In genomic region chr6:31179896-31180295, GRCh38 we compare ENCODE assay signal across 1 cellular context.
TF ChIP-seq lines count a peak whose summit lies in the region.

No MANE protein-coding gene starts in this region.

TF ChIP-seq in endothelial cell of umbilical vein, 7 proteins besides CTCF, POLR2A, EP300 and RAD21:
- no peak for TF ChIP-seq POLR2AphosphoS5 (IDR thresholded peaks at IDR 0.05; ENCODE audit: insufficient read depth, low read depth, low read length)
- no peak for TF ChIP-seq FOS (IDR thresholded peaks at IDR 0.05; ENCODE audit: borderline replicate concordance, insufficient read depth, low read length)
- TF ChIP-seq MYC (IDR thresholded peaks at IDR 0.05; ENCODE audit: low read depth, low read length), result no peak
- TF ChIP-seq GATA2 (IDR thresholded peaks at IDR 0.05; ENCODE audit: insufficient read depth, insufficient read length, low read depth, low read length), result no peak
- no peak for TF ChIP-seq EZH2 (IDR thresholded peaks at IDR 0.05; ENCODE audit: borderline replicate concordance, low read depth, low read length, severe bottlenecking)
- TF ChIP-seq JUN (IDR thresholded peaks at IDR 0.05; ENCODE audit: borderline replicate concordance, insufficient read depth, insufficient read length, low read depth), result no peak
- no peak for TF ChIP-seq MAX (IDR thresholded peaks at IDR 0.05; ENCODE audit: insufficient read depth, insufficient read length)
